In genomic region chr12:65612440-65612839, GRCh38 we compare ENCODE assay signal across 23 cellular contexts.
DNase-seq lines count a peak whose midpoint lies in the region; ATAC-seq and TF ChIP-seq lines count a peak whose summit lies in the region.
"Had no signal": no experiment of that assay in that cellular context is flagged by ENCODE, and none has a peak within 500 bp of the region (broad histone marks: within the 10 kb centered on the region; RNA-seq: fewer than 3 reads in every experiment).

No MANE protein-coding gene starts in this region.

- no peak for TF ChIP-seq EP300 in Ishikawa (IDR thresholded peaks at IDR 0.05; ENCODE audit: borderline replicate concordance)

- no peaks in the 10 kb centered on the region for H3K79me2 ChIP-seq in smooth muscle cell (ENCODE audit: low read depth)

- H3K4me1 ChIP-seq in smooth muscle cell (ENCODE audit: low read depth) (no peaks in the 10 kb centered on the region), right lobe of liver (no peaks in the 10 kb centered on the region)
- H3K4me1 ChIP-seq: lower lobe of right lung had no signal

- TF ChIP-seq CTCF in cardiac fibroblast (IDR thresholded peaks at IDR 0.05; ENCODE audit: low read depth, low read length) (no peak), smooth muscle cell (IDR thresholded peaks at IDR 0.05; ENCODE audit: borderline replicate concordance, insufficient read depth, poor library complexity, severe bottlenecking) (no peak), right lobe of liver (IDR thresholded peaks at IDR 0.05) (no peak)

- DNase-seq in cardiac fibroblast (ENCODE audit: low read depth in 2 of 2) (peak; percentile 57 to 90), glomerular endothelial cell (ENCODE audit: extremely low read depth, low read depth, low spot score) (peak; percentile 70), smooth muscle cell (lab: John Stamatoyannopoulos, UW; ENCODE audit: unreplicated experiment) (no peak), NCI-H2107 (lab: John Stamatoyannopoulos, UW) (no peak), NCI-H1048 (lab: John Stamatoyannopoulos, UW) (no peak), right lobe of liver (no peak)
- DNase-seq in stimulated activated naive B cell treated with anti-CD40 and anti-IgM and Interleukin-4, amounts not matched to agents 10 μg/mL and 1 μg/mL and 100 μg/mL, for 72 hours, result no peak
- DNase-seq: activated CD4-positive, alpha-beta T cell treated with anti-CD3 and anti-CD28 coated beads, Interleukin-2, amount 10 ng/mL, durations not matched to agents 24 days and 14 days; activated CD8-positive, alpha-beta memory T cell treated with anti-CD3 and anti-CD28 coated beads, Interleukin-2, amount 50 U/mL, for 4 hours; activated effector memory CD4-positive, alpha-beta T cell treated with anti-CD3 and anti-CD28 coated beads, Interleukin-2, amount 50 U/mL, for 16 hours; amygdala; KG1; lower lobe of right lung; naive B cell; NCI-H1105; NCI-H2171 treated with DMSO at 0.1 percent for 48 hours; NCI-H82; posterior cingulate gyrus; small intestine; stimulated activated CD4-positive, alpha-beta T cell treated with anti-CD3 and anti-CD28 coated beads, Interleukin-4, amount 100 ng/mL, for 24 hours; SW 1271 had no signal

- peaks cover 0 to 2% of the 10 kb centered on the region in 2 donors for H3K9me3 Mint-ChIP-seq in stimulated activated naive B cell treated with anti-CD40 and anti-IgM and Interleukin-4, amounts not matched to agents 10 μg/mL and 1 μg/mL and 100 μg/mL, for 72 hours
- H3K9me3 Mint-ChIP-seq: activated CD4-positive, alpha-beta T cell treated with anti-CD3 and anti-CD28 coated beads, Interleukin-2, amount 10 ng/mL, durations not matched to agents 24 days and 14 days had no signal

- H3K9ac ChIP-seq in smooth muscle cell (ENCODE audit: low read depth), result no peak overlapping the region

- H4K20me1 ChIP-seq in smooth muscle cell (ENCODE audit: low read depth), result no peaks in the 10 kb centered on the region

- H3K9me3 ChIP-seq in smooth muscle cell (replicated peaks; ENCODE audit: low read depth) (no peaks in the 10 kb centered on the region), right lobe of liver (no peaks in the 10 kb centered on the region)
- H3K9me3 ChIP-seq: lower lobe of right lung had no signal

- H3K27ac Mint-ChIP-seq in stimulated activated naive B cell treated with anti-CD40 and anti-IgM and Interleukin-4, amounts not matched to agents 10 μg/mL and 1 μg/mL and 100 μg/mL, for 72 hours, result no peak overlapping the region
- H3K27ac Mint-ChIP-seq: activated CD4-positive, alpha-beta T cell treated with anti-CD3 and anti-CD28 coated beads, Interleukin-2, amount 10 ng/mL, durations not matched to agents 24 days and 14 days had no signal

- peaks cover 0 to 13% of the 10 kb centered on the region in 2 donors for H3K27me3 Mint-ChIP-seq in stimulated activated naive B cell treated with anti-CD40 and anti-IgM and Interleukin-4, amounts not matched to agents 10 μg/mL and 1 μg/mL and 100 μg/mL, for 72 hours
- H3K27me3 Mint-ChIP-seq: activated CD4-positive, alpha-beta T cell treated with anti-CD3 and anti-CD28 coated beads, Interleukin-2, amount 10 ng/mL, durations not matched to agents 24 days and 14 days had no signal

- H3K36me3 ChIP-seq in smooth muscle cell (ENCODE audit: low read depth) (no peaks in the 10 kb centered on the region), right lobe of liver (no peaks in the 10 kb centered on the region)
- H3K36me3 ChIP-seq: lower lobe of right lung had no signal

- no peaks in the 10 kb centered on the region for H3K4me1 Mint-ChIP-seq in stimulated activated naive B cell treated with anti-CD40 and anti-IgM and Interleukin-4, amounts not matched to agents 10 μg/mL and 1 μg/mL and 100 μg/mL, for 72 hours
- H3K4me1 Mint-ChIP-seq: activated CD4-positive, alpha-beta T cell treated with anti-CD3 and anti-CD28 coated beads, Interleukin-2, amount 10 ng/mL, durations not matched to agents 24 days and 14 days; naive B cell had no signal

- no peak overlapping the region for H3K4me2 ChIP-seq in smooth muscle cell

- intact Hi-C loops in right lobe of liver (cut with DNase I), result no loop called here

- H3K27me3 ChIP-seq in smooth muscle cell (ENCODE audit: low read depth), result no peaks in the 10 kb centered on the region
- H3K27me3 ChIP-seq in right lobe of liver, result no peaks in the 10 kb centered on the region

- TF ChIP-seq POLR2A in right lobe of liver (IDR thresholded peaks at IDR 0.05), result no peak

- no peaks in the 10 kb centered on the region for H3F3A ChIP-seq in smooth muscle cell (ENCODE audit: low read depth)

- H3K36me3 Mint-ChIP-seq in stimulated activated naive B cell treated with anti-CD40 and anti-IgM and Interleukin-4, amounts not matched to agents 10 μg/mL and 1 μg/mL and 100 μg/mL, for 72 hours, result no peaks in the 10 kb centered on the region
- H3K36me3 Mint-ChIP-seq: naive B cell had no signal

- H3K4me3 Mint-ChIP-seq in stimulated activated naive B cell treated with anti-CD40 and anti-IgM and Interleukin-4, amounts not matched to agents 10 μg/mL and 1 μg/mL and 100 μg/mL, for 72 hours, result no peak overlapping the region
- H3K4me3 Mint-ChIP-seq: activated CD4-positive, alpha-beta T cell treated with anti-CD3 and anti-CD28 coated beads, Interleukin-2, amount 10 ng/mL, durations not matched to agents 24 days and 14 days; naive B cell had no signal

- no peak for TF ChIP-seq RAD21 in Ishikawa (IDR thresholded peaks at IDR 0.05; ENCODE audit: low read depth)

- 88% methylated on average over 7 of the region's 7 CpGs for WGBS in smooth muscle cell (ENCODE audit: low lambda C conversion rate)
- 70% methylated on average over 6 of the region's 7 CpGs for WGBS in right lobe of liver (ENCODE audit: insufficient coverage, low coverage, low lambda C conversion rate, missing lambda C conversion rate)

- ATAC-seq in right lobe of liver, result no peak
- ATAC-seq in stimulated activated naive B cell treated with anti-CD40 and anti-IgM and Interleukin-4, amounts not matched to agents 10 μg/mL and 1 μg/mL and 100 μg/mL, for 72 hours (replicated peaks), result no peak
- ATAC-seq: lower lobe of right lung had no signal

- H3K27ac ChIP-seq in smooth muscle cell (ENCODE audit: low read depth) (no peak overlapping the region), right lobe of liver (no peak overlapping the region)
- H3K27ac ChIP-seq: coronary artery, lower lobe of right lung had no signal

- H3K4me3 ChIP-seq in cardiac fibroblast (replicated peaks in 1 of 2; ENCODE audit: low read depth in 2 of 2, low read length in 2 of 2), result no peak overlapping the region
- no peak overlapping the region for H3K4me3 ChIP-seq in smooth muscle cell
- H3K4me3 ChIP-seq in right lobe of liver, result no peak overlapping the region
- H3K4me3 ChIP-seq: coronary artery, lower lobe of right lung had no signal

- peak overlapping the region; percentile 42 for H2AFZ ChIP-seq in smooth muscle cell (ENCODE audit: low read depth)

TF ChIP-seq in Ishikawa, 13 proteins besides CTCF, POLR2A, EP300 and RAD21:
- TF ChIP-seq TAF1 (IDR thresholded peaks at IDR 0.05; ENCODE audit: low read depth) (no peak), TCF12 (IDR thresholded peaks at IDR 0.05; ENCODE audit: low read depth) (peak; percentile 34; the same call in 1 of the 2 replicates)

Comparison
In these comparisons a context has a peak if more than half of its experiments do, and no peak if none do; other contexts are left out.
1. DNase-seq: peak in cardiac fibroblast (2 of 2) and glomerular endothelial cell (single experiment); none in smooth muscle cell (single experiment), NCI-H2107 (single experiment), NCI-H1048 (single experiment), right lobe of liver (0 of 3) and stimulated activated naive B cell treated with anti-CD40 and anti-IgM and Interleukin-4, amounts not matched to agents 10 μg/mL and 1 μg/mL and 100 μg/mL, for 72 hours (single experiment).